8 cellular contexts compared by ENCODE assay signal in the genomic region with DNA sequence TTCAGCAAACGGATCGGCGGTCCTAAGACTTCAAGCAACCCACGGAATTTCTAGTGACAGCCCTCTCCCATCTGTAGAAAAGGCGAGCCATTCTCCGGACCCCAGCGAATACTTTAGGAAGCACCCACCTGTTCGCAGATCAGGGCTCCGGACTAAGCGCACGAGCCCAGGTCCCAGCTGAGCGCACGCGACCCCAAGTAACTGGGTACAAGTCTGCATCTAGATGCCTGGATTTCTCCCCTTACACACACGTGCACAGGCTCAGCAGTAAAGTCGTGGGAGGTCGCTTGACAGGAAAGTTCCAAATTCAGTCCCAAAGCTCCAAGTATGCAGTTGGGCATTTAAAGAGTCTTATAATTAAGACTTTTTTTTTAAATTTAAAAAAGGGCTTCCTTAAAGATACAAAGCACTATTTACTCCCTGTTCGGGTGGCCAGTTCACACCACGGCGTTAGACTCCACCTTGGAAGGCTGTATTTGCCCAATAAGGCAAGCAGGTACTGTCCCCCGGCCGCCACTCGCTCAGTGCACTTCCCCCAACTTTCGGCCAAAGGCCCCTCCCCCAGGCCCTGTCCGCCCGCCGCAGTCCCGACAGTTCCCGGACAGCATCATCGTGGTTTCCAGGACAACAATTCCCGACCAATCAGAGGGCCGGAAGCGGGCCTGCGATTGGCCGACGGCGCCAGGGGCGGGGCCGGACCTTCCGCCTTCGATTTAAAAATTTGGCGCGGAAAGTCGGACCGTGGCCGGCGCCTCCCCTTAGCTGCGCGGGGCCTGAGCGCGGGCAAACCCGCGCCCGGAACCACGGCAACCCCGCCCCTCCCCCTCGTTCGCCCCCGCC. TPM values are rescaled to one million over a fixed set of nuclear protein-coding genes. Genes with fewer than 3 reads are reported as not detected.
DNase-seq lines count a peak whose midpoint lies in the region; ATAC-seq, FAIRE-seq and TF ChIP-seq lines count a peak whose summit lies in the region.

A gene with protein sequence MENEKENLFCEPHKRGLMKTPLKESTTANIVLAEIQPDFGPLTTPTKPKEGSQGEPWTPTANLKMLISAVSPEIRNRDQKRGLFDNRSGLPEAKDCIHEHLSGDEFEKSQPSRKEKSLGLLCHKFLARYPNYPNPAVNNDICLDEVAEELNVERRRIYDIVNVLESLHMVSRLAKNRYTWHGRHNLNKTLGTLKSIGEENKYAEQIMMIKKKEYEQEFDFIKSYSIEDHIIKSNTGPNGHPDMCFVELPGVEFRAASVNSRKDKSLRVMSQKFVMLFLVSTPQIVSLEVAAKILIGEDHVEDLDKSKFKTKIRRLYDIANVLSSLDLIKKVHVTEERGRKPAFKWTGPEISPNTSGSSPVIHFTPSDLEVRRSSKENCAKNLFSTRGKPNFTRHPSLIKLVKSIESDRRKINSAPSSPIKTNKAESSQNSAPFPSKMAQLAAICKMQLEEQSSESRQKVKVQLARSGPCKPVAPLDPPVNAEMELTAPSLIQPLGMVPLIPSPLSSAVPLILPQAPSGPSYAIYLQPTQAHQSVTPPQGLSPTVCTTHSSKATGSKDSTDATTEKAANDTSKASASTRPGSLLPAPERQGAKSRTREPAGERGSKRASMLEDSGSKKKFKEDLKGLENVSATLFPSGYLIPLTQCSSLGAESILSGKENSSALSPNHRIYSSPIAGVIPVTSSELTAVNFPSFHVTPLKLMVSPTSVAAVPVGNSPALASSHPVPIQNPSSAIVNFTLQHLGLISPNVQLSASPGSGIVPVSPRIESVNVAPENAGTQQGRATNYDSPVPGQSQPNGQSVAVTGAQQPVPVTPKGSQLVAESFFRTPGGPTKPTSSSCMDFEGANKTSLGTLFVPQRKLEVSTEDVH (minus strand): TSS at position 526 of the 840 bp plus-strand sequence. CDS start 824 bp downstream, outside the sequence.

- H3K27me3 ChIP-seq in heart left ventricle (peaks cover 0 to 41% (median 22%) of the 10 kb centered on the region in 9 donors), upper lobe of right lung (peaks cover 49% of the 10 kb centered on the region)

- intact Hi-C loops in heart left ventricle (cut with DNase I): loop anchor here in 4 of 10 donors (2.0 to 10.0 kb wide), 6 partner anchors 40 to 166 kb away; a partner anchor contains a TSS
- intact Hi-C loops in posterior cingulate gyrus (cut with DNase I): loop anchor here (5.0 kb wide), 1 partner anchor 163 kb away; no protein-coding TSS in a partner anchor
- intact Hi-C loops in upper lobe of right lung (cut with DNase I): no loop called here

- peak; percentile 88 for FAIRE-seq in GM12891 (lab: Jason Lieb, UNC)

- H3K9me3 ChIP-seq in heart left ventricle (no peaks in the 10 kb centered on the region), upper lobe of right lung (no peaks in the 10 kb centered on the region)

- TF ChIP-seq POLR2A in GM12891 (IDR thresholded peaks at IDR 0.05; ENCODE audit: low read depth, low read length): peak; percentile 37; the same call in 1 of the 2 replicates
- TF ChIP-seq POLR2A in heart left ventricle (IDR thresholded peaks at IDR 0.05): no peak

- H3K4me3 ChIP-seq in heart left ventricle: peak within 1 kb of the TSS; percentile 52 to 86 (median 68)
- peak within 1 kb of the TSS; percentile 57 for H3K4me3 ChIP-seq in upper lobe of right lung

- H3K4me1 ChIP-seq in heart left ventricle (peaks cover 0 to 43% (median 19%) of the 10 kb centered on the region in 12 donors), upper lobe of right lung (peaks cover 21% of the 10 kb centered on the region)

- H3K27ac ChIP-seq in heart left ventricle: peak within 1 kb of the TSS in 8 of 12 donors; percentile 41 to 76 (median 63)
- no peak within 1 kb of the TSS for H3K27ac ChIP-seq in upper lobe of right lung

- ATAC-seq in HG02840 (IDR thresholded peaks at IDR 0.05; ENCODE audit: low FRiP score, unreplicated experiment) (peak; percentile 94), heart left ventricle (peak; percentile 95 to 98 (median 97)), upper lobe of right lung (peak; percentile 95)

- DNase-seq in GM12891 (ENCODE audit: insufficient read length, low spot score): peak; percentile 88
- DNase-seq in NCI-H1436 (lab: John Stamatoyannopoulos, UW): peak; percentile 90
- peak; percentile 94 for DNase-seq in SW480 (ENCODE audit: low spot score)
- DNase-seq in activated naive CD8-positive, alpha-beta T cell treated with anti-CD3 and anti-CD28 coated beads, Interleukin-2, amount 50 U/mL, for 16 hours (ENCODE audit: low read depth, low spot score): peak; percentile 43
- DNase-seq in heart left ventricle: peak; percentile 95 to 96 (median 95)
- DNase-seq in posterior cingulate gyrus: peak; percentile 80 to 98 (median 90)
- peak; percentile 92 for DNase-seq in upper lobe of right lung

- WGBS in heart left ventricle, 4 donors: 0 to 2% (median 1%) methylated on average over 30 to 59 of the region's 59 CpGs

- TF ChIP-seq CTCF in heart left ventricle (IDR thresholded peaks at IDR 0.05) (no peak), upper lobe of right lung (IDR thresholded peaks at IDR 0.05) (no peak)

- H3K36me3 ChIP-seq in heart left ventricle (peaks cover 0 to 3% (median 0%) of the 10 kb centered on the region in 9 donors), upper lobe of right lung (no peaks in the 10 kb centered on the region)

TF ChIP-seq in GM12891, 5 proteins besides CTCF, POLR2A, EP300 and RAD21:
- no peak for TF ChIP-seq PAX5 (IDR thresholded peaks at IDR 0.05; ENCODE audit: insufficient read depth, low read length, severe bottlenecking)
- no peak for TF ChIP-seq POLR2AphosphoS5 (IDR thresholded peaks at IDR 0.05; ENCODE audit: low read depth, low read length)
- TF ChIP-seq SPI1 (IDR thresholded peaks at IDR 0.05; ENCODE audit: low read depth, low read length): peak; percentile 50; the same call in 1 of the 2 replicates
- peak; percentile 52; the same call in 1 of the 2 replicates for TF ChIP-seq POU2F2 (IDR thresholded peaks at IDR 0.05; ENCODE audit: low read depth, low read length)
- TF ChIP-seq TAF1 (IDR thresholded peaks at IDR 0.05; ENCODE audit: low read depth, low read length): peak; percentile 44; the same call in 1 of the 2 replicates

RNA-seq across cellular contexts. Expression of the gene that starts here (rescaled TPM):
- polyA plus RNA-seq in GM12891 (2012; ENCODE audit: low read depth, missing spikeins): 4.0 TPM
- total RNA-seq in heart left ventricle: 1 to 10 TPM; 2.3 to 6.6 (median 4.2) TPM
- polyA plus RNA-seq in heart left ventricle: 1 to 10 TPM in 1 of 2 donors, under 1 TPM in 1; 0.84 to 3.0 TPM
- 0.38 TPM for total RNA-seq in upper lobe of right lung

Comparison
In these comparisons a context has a peak if more than half of its experiments do, and no peak if none do; other contexts are left out.
1. Peak in DNase-seq, ATAC-seq and H3K4me3 ChIP-seq in upper lobe of right lung; RNA of the gene not detected or under 1 TPM.
2. DNase-seq: peak in every context shown above with its lines; median percentile 95 in heart left ventricle; 94 in SW480; 92 in upper lobe of right lung; 90 in NCI-H1436; 90 in posterior cingulate gyrus; 88 in GM12891; 43 in activated naive CD8-positive, alpha-beta T cell treated with anti-CD3 and anti-CD28 coated beads, Interleukin-2, amount 50 U/mL, for 16 hours.